In the genomic region with DNA sequence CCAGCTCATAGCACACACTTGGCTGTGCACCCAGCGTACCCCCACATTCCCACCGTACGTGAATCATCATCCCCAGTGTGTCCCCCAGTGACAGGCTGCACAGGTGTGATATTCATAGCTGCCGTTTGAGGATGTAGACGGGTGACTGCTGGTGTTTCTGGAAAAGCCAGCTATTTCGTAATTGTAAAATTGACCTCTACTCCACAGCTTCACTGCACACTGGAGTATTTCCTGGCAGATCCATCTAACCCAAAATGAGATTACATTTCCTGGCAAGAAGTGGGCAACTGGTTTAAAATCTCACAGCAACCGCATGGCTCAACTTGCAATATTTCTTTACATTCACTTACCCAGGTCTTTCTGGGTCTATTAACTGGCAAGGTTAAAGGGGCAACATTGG, we compare ENCODE assay signal across 1 cellular context.
TF ChIP-seq lines count a peak whose summit lies in the region.

No MANE protein-coding gene starts in this region.

TF ChIP-seq in GM23338, 12 proteins besides CTCF, POLR2A, EP300 and RAD21 (continued from another document):
- TF ChIP-seq, protein P1, sequence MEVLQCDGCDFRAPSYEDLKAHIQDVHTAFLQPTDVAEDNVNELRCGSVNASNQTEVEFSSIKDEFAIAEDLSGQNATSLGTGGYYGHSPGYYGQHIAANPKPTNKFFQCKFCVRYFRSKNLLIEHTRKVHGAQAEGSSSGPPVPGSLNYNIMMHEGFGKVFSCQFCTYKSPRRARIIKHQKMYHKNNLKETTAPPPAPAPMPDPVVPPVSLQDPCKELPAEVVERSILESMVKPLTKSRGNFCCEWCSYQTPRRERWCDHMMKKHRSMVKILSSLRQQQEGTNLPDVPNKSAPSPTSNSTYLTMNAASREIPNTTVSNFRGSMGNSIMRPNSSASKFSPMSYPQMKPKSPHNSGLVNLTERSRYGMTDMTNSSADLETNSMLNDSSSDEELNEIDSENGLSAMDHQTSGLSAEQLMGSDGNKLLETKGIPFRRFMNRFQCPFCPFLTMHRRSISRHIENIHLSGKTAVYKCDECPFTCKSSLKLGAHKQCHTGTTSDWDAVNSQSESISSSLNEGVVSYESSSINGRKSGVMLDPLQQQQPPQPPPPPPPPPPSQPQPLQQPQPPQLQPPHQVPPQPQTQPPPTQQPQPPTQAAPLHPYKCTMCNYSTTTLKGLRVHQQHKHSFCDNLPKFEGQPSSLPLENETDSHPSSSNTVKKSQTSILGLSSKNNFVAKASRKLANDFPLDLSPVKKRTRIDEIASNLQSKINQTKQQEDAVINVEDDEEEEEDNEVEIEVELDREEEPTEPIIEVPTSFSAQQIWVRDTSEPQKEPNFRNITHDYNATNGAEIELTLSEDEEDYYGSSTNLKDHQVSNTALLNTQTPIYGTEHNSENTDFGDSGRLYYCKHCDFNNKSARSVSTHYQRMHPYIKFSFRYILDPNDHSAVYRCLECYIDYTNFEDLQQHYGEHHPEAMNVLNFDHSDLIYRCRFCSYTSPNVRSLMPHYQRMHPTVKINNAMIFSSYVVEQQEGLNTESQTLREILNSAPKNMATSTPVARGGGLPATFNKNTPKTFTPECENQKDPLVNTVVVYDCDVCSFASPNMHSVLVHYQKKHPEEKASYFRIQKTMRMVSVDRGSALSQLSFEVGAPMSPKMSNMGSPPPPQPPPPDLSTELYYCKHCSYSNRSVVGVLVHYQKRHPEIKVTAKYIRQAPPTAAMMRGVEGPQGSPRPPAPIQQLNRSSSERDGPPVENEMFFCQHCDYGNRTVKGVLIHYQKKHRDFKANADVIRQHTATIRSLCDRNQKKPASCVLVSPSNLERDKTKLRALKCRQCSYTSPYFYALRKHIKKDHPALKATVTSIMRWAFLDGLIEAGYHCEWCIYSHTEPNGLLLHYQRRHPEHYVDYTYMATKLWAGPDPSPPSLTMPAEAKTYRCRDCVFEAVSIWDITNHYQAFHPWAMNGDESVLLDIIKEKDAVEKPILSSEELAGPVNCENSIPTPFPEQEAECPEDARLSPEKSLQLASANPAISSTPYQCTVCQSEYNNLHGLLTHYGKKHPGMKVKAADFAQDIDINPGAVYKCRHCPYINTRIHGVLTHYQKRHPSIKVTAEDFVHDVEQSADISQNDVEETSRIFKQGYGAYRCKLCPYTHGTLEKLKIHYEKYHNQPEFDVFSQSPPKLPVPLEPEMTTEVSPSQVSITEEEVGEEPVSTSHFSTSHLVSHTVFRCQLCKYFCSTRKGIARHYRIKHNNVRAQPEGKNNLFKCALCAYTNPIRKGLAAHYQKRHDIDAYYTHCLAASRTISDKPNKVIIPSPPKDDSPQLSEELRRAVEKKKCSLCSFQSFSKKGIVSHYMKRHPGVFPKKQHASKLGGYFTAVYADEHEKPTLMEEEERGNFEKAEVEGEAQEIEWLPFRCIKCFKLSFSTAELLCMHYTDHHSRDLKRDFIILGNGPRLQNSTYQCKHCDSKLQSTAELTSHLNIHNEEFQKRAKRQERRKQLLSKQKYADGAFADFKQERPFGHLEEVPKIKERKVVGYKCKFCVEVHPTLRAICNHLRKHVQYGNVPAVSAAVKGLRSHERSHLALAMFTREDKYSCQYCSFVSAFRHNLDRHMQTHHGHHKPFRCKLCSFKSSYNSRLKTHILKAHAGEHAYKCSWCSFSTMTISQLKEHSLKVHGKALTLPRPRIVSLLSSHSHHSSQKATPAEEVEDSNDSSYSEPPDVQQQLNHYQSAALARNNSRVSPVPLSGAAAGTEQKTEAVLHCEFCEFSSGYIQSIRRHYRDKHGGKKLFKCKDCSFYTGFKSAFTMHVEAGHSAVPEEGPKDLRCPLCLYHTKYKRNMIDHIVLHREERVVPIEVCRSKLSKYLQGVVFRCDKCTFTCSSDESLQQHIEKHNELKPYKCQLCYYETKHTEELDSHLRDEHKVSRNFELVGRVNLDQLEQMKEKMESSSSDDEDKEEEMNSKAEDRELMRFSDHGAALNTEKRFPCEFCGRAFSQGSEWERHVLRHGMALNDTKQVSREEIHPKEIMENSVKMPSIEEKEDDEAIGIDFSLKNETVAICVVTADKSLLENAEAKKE (CRISPR knock-in tag; IDR thresholded peaks at IDR 0.05), result no peak
- TF ChIP-seq EZH2phosphoT487 (IDR thresholded peaks at IDR 0.05; ENCODE audit: unreplicated experiment) (no peak), CREB1 (CRISPR knock-in tag; IDR thresholded peaks at IDR 0.05; ENCODE audit: low read depth) (no peak), STAT1 (IDR thresholded peaks at IDR 0.05; ENCODE audit: unreplicated experiment) (no peak), EZH2 (IDR thresholded peaks at IDR 0.05; ENCODE audit: low read depth, unreplicated experiment) (no peak)
- TF ChIP-seq, protein P2, sequence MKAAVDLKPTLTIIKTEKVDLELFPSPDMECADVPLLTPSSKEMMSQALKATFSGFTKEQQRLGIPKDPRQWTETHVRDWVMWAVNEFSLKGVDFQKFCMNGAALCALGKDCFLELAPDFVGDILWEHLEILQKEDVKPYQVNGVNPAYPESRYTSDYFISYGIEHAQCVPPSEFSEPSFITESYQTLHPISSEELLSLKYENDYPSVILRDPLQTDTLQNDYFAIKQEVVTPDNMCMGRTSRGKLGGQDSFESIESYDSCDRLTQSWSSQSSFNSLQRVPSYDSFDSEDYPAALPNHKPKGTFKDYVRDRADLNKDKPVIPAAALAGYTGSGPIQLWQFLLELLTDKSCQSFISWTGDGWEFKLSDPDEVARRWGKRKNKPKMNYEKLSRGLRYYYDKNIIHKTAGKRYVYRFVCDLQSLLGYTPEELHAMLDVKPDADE (IDR thresholded peaks at IDR 0.05), result no peak
